ENCODE assay signal across 16 cellular contexts in genomic region chr13:35712907-35713685, GRCh38.
DNase-seq lines count a peak whose midpoint lies in the region; ATAC-seq and TF ChIP-seq lines count a peak whose summit lies in the region.
"Had no signal": no experiment of that assay in that cellular context is flagged by ENCODE, and none has a peak within 500 bp of the region (broad histone marks: within the 10 kb centered on the region; RNA-seq: fewer than 3 reads in every experiment).

No MANE protein-coding gene starts in this region.

- in situ Hi-C loops in IMR-90 (cut with MboI; ENCODE audit: low sequenced_read_pairs) (no loop called here), brain microvascular endothelial cell (cut with HindIII; ENCODE audit: low pct_ligation_motif_present, low sequenced_read_pairs) (no loop called here)

- dilution Hi-C loops in IMR-90 (cut with HindIII; ENCODE audit: low sequenced_read_pairs, unreplicated experiment), result no loop called here

- peaks cover 28% of the 10 kb centered on the region for H3K4me1 Mint-ChIP-seq in mesothelial cell of epicardium
- H3K4me1 Mint-ChIP-seq in CD4-positive, alpha-beta T cell (ENCODE audit: low read depth), result no peaks in the 10 kb centered on the region
- H3K4me1 Mint-ChIP-seq: activated CD4-positive, alpha-beta T cell treated with anti-CD3 and anti-CD28 coated beads for 36 hours; activated T-helper 17 cell treated with anti-CD3 and anti-CD28 coated beads, Interleukin-2, amount 50 U/mL, for 72 hours; central memory CD8-positive, alpha-beta T cell had no signal

- CTCF ChIA-PET in IMR-90 (lab: Yijun Ruan, JAX), result interaction anchor here (0.6 to 1.2 kb wide), 5 partner anchors 9 to 619 kb away, joined by 3 to 4 read pairs (median 4); no protein-coding TSS in a partner anchor
- CTCF ChIA-PET in CD4-positive, alpha-beta T cell (lab: Charles Lee), result no interaction called here

- H3K27ac Mint-ChIP-seq in mesothelial cell of epicardium, result peak overlapping the region; percentile 92
- no peak overlapping the region for H3K27ac Mint-ChIP-seq in CD4-positive, alpha-beta T cell
- H3K27ac Mint-ChIP-seq: activated CD4-positive, alpha-beta T cell treated with anti-CD3 and anti-CD28 coated beads for 36 hours; activated T-helper 17 cell treated with anti-CD3 and anti-CD28 coated beads, Interleukin-2, amount 50 U/mL, for 72 hours had no signal

- H3K27ac ChIP-seq in IMR-90 (ENCODE audit: insufficient read depth, low read length) (peak overlapping the region; percentile 80), brain microvascular endothelial cell (no peak overlapping the region)
- no peak overlapping the region for H3K27ac ChIP-seq in CD4-positive, alpha-beta T cell (ENCODE audit: low read depth, low read length)
- H3K27ac ChIP-seq: foreskin keratinocyte, neutrophil had no signal

- H3K9ac ChIP-seq in IMR-90 (ENCODE audit: low read depth, low read length), result no peak overlapping the region

- DNase-seq in NCI-H2107 treated with DMSO at 0.1 percent for 48 hours (lab: John Stamatoyannopoulos, UW; ENCODE audit: unreplicated experiment) (peak; percentile 16), NCI-H2107 (lab: John Stamatoyannopoulos, UW) (no peak), IMR-90 (peak; percentile 71), brain microvascular endothelial cell (peak; percentile 53), mesothelial cell of epicardium (ENCODE audit: low spot score in 2 of 2, unreplicated experiment in 2 of 2) (no peak), activated T-cell treated with anti-CD3 and anti-CD28 coated beads for 4 hours (no peak)
- DNase-seq in CD4-positive, alpha-beta T cell, result no peak
- DNase-seq: ACHN; activated CD4-positive, alpha-beta T cell treated with anti-CD3 and anti-CD28 coated beads for 36 hours; NCI-H1092 treated with DMSO at 0.1 percent for 48 hours had no signal

- intact Hi-C loops in IMR-90 (cut with micrococcal nuclease), result no loop called here
- intact Hi-C loops in CD4-positive, alpha-beta T cell (cut with DNase I, micrococcal nuclease), result no loop called here

- TF ChIP-seq CTCF in IMR-90 (conservative IDR thresholded peaks at IDR 0.05; ENCODE audit: low read depth, low read length), result no peak
- TF ChIP-seq CTCF in brain microvascular endothelial cell (IDR thresholded peaks at IDR 0.05; ENCODE audit: low read depth, low read length, missing control alignments), result no peak
- no peak for TF ChIP-seq CTCF in mesothelial cell of epicardium (IDR thresholded peaks at IDR 0.05; ENCODE audit: unreplicated experiment)
- no peak for TF ChIP-seq CTCF in CD4-positive, alpha-beta T cell (IDR thresholded peaks at IDR 0.05)

- H3K79me1 ChIP-seq in IMR-90 (ENCODE audit: low read depth in 1 of 2, low read length in 2 of 2), result no peaks in the 10 kb centered on the region

- ATAC-seq in IMR-90 (ENCODE audit: low read depth) (peak; percentile 78), GM21447 (IDR thresholded peaks at IDR 0.05; ENCODE audit: unreplicated experiment) (no peak)
- ATAC-seq in CD4-positive, alpha-beta T cell (ENCODE audit: poor library complexity), result no peak
- ATAC-seq: activated CD4-positive, alpha-beta T cell treated with anti-CD3 and anti-CD28 coated beads for 36 hours; activated T-helper 17 cell treated with anti-CD3 and anti-CD28 coated beads, Interleukin-2, amount 50 U/mL, for 72 hours; foreskin keratinocyte; left lobe of liver had no signal

- no peak for TF ChIP-seq RAD21 in IMR-90 (IDR thresholded peaks at IDR 0.05; ENCODE audit: low read length)

- no peaks in the 10 kb centered on the region for H4K20me1 ChIP-seq in IMR-90 (ENCODE audit: insufficient read depth, low read length)

- H2AFZ ChIP-seq in IMR-90 (replicated peaks; ENCODE audit: low read length, poor library complexity), result peak overlapping the region; percentile 65

- peak overlapping the region; percentile 71; the same call in 1 of the 2 replicates for H3K23ac ChIP-seq in IMR-90 (ENCODE audit: low read depth, low read length)

- peak overlapping the region; percentile 92 for H3K14ac ChIP-seq in IMR-90 (replicated peaks; ENCODE audit: low read depth, low read length)

- H4K91ac ChIP-seq in IMR-90 (ENCODE audit: insufficient read depth, low read depth, low read length), result peak overlapping the region; percentile 77

- no peak overlapping the region for H2AK9ac ChIP-seq in IMR-90 (replicated peaks; ENCODE audit: low read depth, low read length, poor library complexity)

- H3K4ac ChIP-seq in IMR-90 (ENCODE audit: low read depth, low read length), result peak overlapping the region; percentile 88

- H3K4me3 Mint-ChIP-seq in mesothelial cell of epicardium, result peak overlapping the region; percentile 6
- no peak overlapping the region for H3K4me3 Mint-ChIP-seq in CD4-positive, alpha-beta T cell
- H3K4me3 Mint-ChIP-seq: activated CD4-positive, alpha-beta T cell treated with anti-CD3 and anti-CD28 coated beads for 36 hours; activated T-helper 17 cell treated with anti-CD3 and anti-CD28 coated beads, Interleukin-2, amount 50 U/mL, for 72 hours; central memory CD8-positive, alpha-beta T cell had no signal

- peaks cover 16% of the 10 kb centered on the region for H3K4me1 ChIP-seq in IMR-90 (ENCODE audit: control insufficient read depth, insufficient read depth, low read length)
- H3K4me1 ChIP-seq: foreskin keratinocyte had no signal

- TF ChIP-seq POLR2A in IMR-90 (IDR thresholded peaks at IDR 0.05; ENCODE audit: low read depth, low read length), result no peak

- peak overlapping the region; percentile 41 for H2BK5ac ChIP-seq in IMR-90 (ENCODE audit: low read depth, low read length, poor library complexity, severe bottlenecking)

- H3K27me3 ChIP-seq in IMR-90 (ENCODE audit: control insufficient read depth, insufficient read depth, low read length) (no peaks in the 10 kb centered on the region), brain microvascular endothelial cell (replicated peaks) (no peaks in the 10 kb centered on the region)
- no peaks in the 10 kb centered on the region for H3K27me3 ChIP-seq in CD4-positive, alpha-beta T cell (ENCODE audit: control insufficient read depth, insufficient read depth, low read length)
- H3K27me3 ChIP-seq: foreskin keratinocyte, neutrophil had no signal

- H3K36me3 Mint-ChIP-seq in mesothelial cell of epicardium, result no peaks in the 10 kb centered on the region
- H3K36me3 Mint-ChIP-seq in CD4-positive, alpha-beta T cell (ENCODE audit: low read depth), result no peaks in the 10 kb centered on the region

- no peak overlapping the region for H3K4me2 ChIP-seq in IMR-90 (ENCODE audit: low read depth, low read length)

- H3K18ac ChIP-seq in IMR-90 (ENCODE audit: low read depth, low read length), result peak overlapping the region; percentile 42

- H2BK120ac ChIP-seq in IMR-90 (ENCODE audit: low read depth, low read length), result peak overlapping the region; percentile 95

- H2BK15ac ChIP-seq in IMR-90 (ENCODE audit: low read depth, low read length), result peak overlapping the region; percentile 86; the same call in 1 of the 3 replicates

- no TSS peak for BruUV-seq in IMR-90 (replicated peaks; lab: Mats Ljungman, UMichigan)

- no peak overlapping the region for H3K4me3 ChIP-seq in IMR-90 (ENCODE audit: insufficient read depth, low read depth, low read length)
- H3K4me3 ChIP-seq in brain microvascular endothelial cell (ENCODE audit: low read depth, low read length), result no peak overlapping the region

- H4K5ac ChIP-seq in IMR-90 (ENCODE audit: low read depth, low read length), result peak overlapping the region; percentile 81

- no CpG with 5 or more reads among the region's 8 CpGs for WGBS in IMR-90 (ENCODE audit: extremely low coverage in 2 of 2, insufficient read length in 1 of 2), 2 experiments

- no peak overlapping the region for H3K56ac ChIP-seq in IMR-90 (ENCODE audit: extremely low read depth, insufficient read depth, low read length)

- H3K27me3 Mint-ChIP-seq in mesothelial cell of epicardium (ENCODE audit: low read depth), result no peaks in the 10 kb centered on the region
- no peaks in the 10 kb centered on the region for H3K27me3 Mint-ChIP-seq in CD4-positive, alpha-beta T cell
- H3K27me3 Mint-ChIP-seq: activated CD4-positive, alpha-beta T cell treated with anti-CD3 and anti-CD28 coated beads for 36 hours; activated T-helper 17 cell treated with anti-CD3 and anti-CD28 coated beads, Interleukin-2, amount 50 U/mL, for 72 hours; central memory CD8-positive, alpha-beta T cell had no signal

- no peaks in the 10 kb centered on the region for H3K9me3 Mint-ChIP-seq in mesothelial cell of epicardium
- no peaks in the 10 kb centered on the region for H3K9me3 Mint-ChIP-seq in CD4-positive, alpha-beta T cell
- H3K9me3 Mint-ChIP-seq: activated T-helper 17 cell treated with anti-CD3 and anti-CD28 coated beads, Interleukin-2, amount 50 U/mL, for 72 hours had no signal

- H2AK5ac ChIP-seq in IMR-90 (ENCODE audit: low read depth, low read length), result peak overlapping the region; percentile 56; the same call in 1 of the 2 replicates

- no peaks in the 10 kb centered on the region for H3K9me3 ChIP-seq in IMR-90 (ENCODE audit: control insufficient read depth, insufficient read depth, low read length)
- no peaks in the 10 kb centered on the region for H3K9me3 ChIP-seq in CD4-positive, alpha-beta T cell (ENCODE audit: control insufficient read depth, low read length)
- H3K9me3 ChIP-seq: neutrophil had no signal

- peak overlapping the region; percentile 57 to 83 for H4K8ac ChIP-seq in IMR-90 (ENCODE audit: low read depth in 2 of 2, low read length in 2 of 2)

- H3K36me3 ChIP-seq in IMR-90 (ENCODE audit: control insufficient read depth, insufficient read depth, low read length) (no peaks in the 10 kb centered on the region), brain microvascular endothelial cell (replicated peaks) (no peaks in the 10 kb centered on the region)
- H3K36me3 ChIP-seq: neutrophil had no signal

- POLR2A ChIA-PET in IMR-90 (lab: Charles Lee; ENCODE audit: unreplicated experiment), result interaction anchor here (0.5 kb wide), 1 partner anchor 90 kb away, joined by 4 read pairs; no protein-coding TSS in a partner anchor
- POLR2A ChIA-PET in CD4-positive, alpha-beta T cell (lab: Charles Lee), result no interaction called here

- peak overlapping the region; percentile 90 for H2BK20ac ChIP-seq in IMR-90 (ENCODE audit: low read depth, low read length)

- 0 out of 2 replicates have a peak, but pooled peaks cover 5% of the 10 kb centered on the region for H3K9me1 ChIP-seq in IMR-90 (ENCODE audit: insufficient read depth, low read length)

TF ChIP-seq in IMR-90, 13 proteins besides CTCF, POLR2A, EP300 and RAD21:
- no peak for TF ChIP-seq FOS (IDR thresholded peaks at IDR 0.05; ENCODE audit: low read depth, low read length)
- peak; percentile 65; the same call in 1 of the 2 replicates for TF ChIP-seq ELK1 (IDR thresholded peaks at IDR 0.05; ENCODE audit: borderline replicate concordance, low read depth, low read length)

Comparison
In these comparisons a context has a peak if more than half of its experiments do, and no peak if none do; other contexts are left out.
1. DNase-seq: peak in NCI-H2107 treated with DMSO at 0.1 percent for 48 hours (single experiment), IMR-90 (single experiment) and brain microvascular endothelial cell (single experiment); none in NCI-H2107 (single experiment), mesothelial cell of epicardium (0 of 2), activated T-cell treated with anti-CD3 and anti-CD28 coated beads for 4 hours (single experiment) and CD4-positive, alpha-beta T cell (0 of 10).